21 cellular contexts compared by ENCODE assay signal in genomic region chr9:20394928-20395327, GRCh38.
A peak's percentile ranks its signal among the peaks of the same experiment; 100 is the strongest.
DNase-seq lines count a peak whose midpoint lies in the region; ATAC-seq and TF ChIP-seq lines count a peak whose summit lies in the region.
"Had no signal": no experiment of that assay in that cellular context is flagged by ENCODE, and none has a peak within 500 bp of the region (broad histone marks: within the 10 kb centered on the region; RNA-seq: fewer than 3 reads in every experiment).

No MANE protein-coding gene starts in this region.

- dilution Hi-C loops in IMR-90 (cut with HindIII; ENCODE audit: low sequenced_read_pairs, unreplicated experiment), result no loop called here

- no CpG with 5 or more reads among the region's 6 CpGs for WGBS in IMR-90 (ENCODE audit: extremely low coverage in 2 of 2, insufficient read length in 1 of 2), 2 experiments
- no CpG with 5 or more reads among the region's 6 CpGs for WGBS in mesendoderm (ENCODE audit: extremely low coverage, insufficient coverage, low lambda C conversion rate)
- WGBS in mesenchymal stem cell, result 92% methylated on average over 6 of the region's 6 CpGs

- H3K9me3 ChIP-seq in IMR-90 (ENCODE audit: control insufficient read depth, insufficient read depth, low read length) (no peaks in the 10 kb centered on the region), SK-N-MC (ENCODE audit: low read depth, low read length) (no peaks in the 10 kb centered on the region), mesenchymal stem cell (ENCODE audit: control insufficient read depth, low read length) (no peaks in the 10 kb centered on the region), tibial artery (no peaks in the 10 kb centered on the region)
- H3K9me3 ChIP-seq: body of pancreas, SJSA1 had no signal

- POLR2A ChIA-PET in IMR-90 (lab: Charles Lee; ENCODE audit: unreplicated experiment), result no interaction called here

- intact Hi-C loops in IMR-90 (cut with micrococcal nuclease) (no loop called here), tibial artery (cut with DNase I; ENCODE audit: low total_unique reads) (no loop called here)

- in situ Hi-C loops in IMR-90 (cut with MboI; ENCODE audit: low sequenced_read_pairs), result no loop called here

- no TSS peak for BruUV-seq in IMR-90 (replicated peaks; lab: Mats Ljungman, UMichigan)

- peak; percentile 86 for DNase-seq in DMS 273 treated with DMSO at 0.1 percent for 48 hours (lab: John Stamatoyannopoulos, UW)
- DNase-seq in IMR-90, result no peak
- no peak for DNase-seq in SK-N-MC (ENCODE audit: low read depth, low spot score)
- peak; percentile 27 for DNase-seq in mesendoderm
- no peak for DNase-seq in kidney tubule cell (ENCODE audit: low spot score)
- no peak for DNase-seq in mesenchymal stem cell
- no peak for DNase-seq in tibial artery
- DNase-seq: activated CD8-positive, alpha-beta memory T cell treated with anti-CD3 and anti-CD28 coated beads, Interleukin-2, amount 50 U/mL, for 4 hours; body of pancreas; effector CD8-positive, alpha-beta T cell; EL; GOT3; hypothalamus; kidney; nucleus accumbens had no signal

- ATAC-seq in IMR-90 (ENCODE audit: low read depth), result no peak
- ATAC-seq: activated T-helper 17 cell treated with anti-CD3 and anti-CD28 coated beads, Interleukin-2, amount 50 U/mL, for 72 hours; body of pancreas; K562; stimulated activated memory B cell treated with anti-CD40 and anti-IgM and Interleukin-4, amounts not matched to agents 10 μg/mL and 1 μg/mL and 100 μg/mL, for 72 hours had no signal

- H4K5ac ChIP-seq in IMR-90 (ENCODE audit: low read depth, low read length) (no peak overlapping the region), mesendoderm (ENCODE audit: low read length) (no peak overlapping the region)

- H3K9me1 ChIP-seq in IMR-90 (ENCODE audit: insufficient read depth, low read length), result no peaks in the 10 kb centered on the region

- H3K4me3 ChIP-seq in IMR-90 (ENCODE audit: insufficient read depth, low read depth, low read length) (no peak overlapping the region), SK-N-MC (no peak overlapping the region), mesendoderm (ENCODE audit: low read length) (no peak overlapping the region), mesenchymal stem cell (ENCODE audit: insufficient read depth in 1 of 2, low read depth in 1 of 2, low read length in 2 of 2) (no peak overlapping the region), tibial artery (no peak overlapping the region)
- H3K4me3 ChIP-seq: body of pancreas, K562, lung, SJSA1, smooth muscle cell had no signal

- H2AFZ ChIP-seq in IMR-90 (replicated peaks; ENCODE audit: low read length, poor library complexity) (no peak overlapping the region), mesenchymal stem cell (ENCODE audit: low read depth, low read length) (no peak overlapping the region)

- no peak overlapping the region for H3K9ac ChIP-seq in IMR-90 (ENCODE audit: low read depth, low read length)
- H3K9ac ChIP-seq in SK-N-MC (ENCODE audit: insufficient read length), result no peak overlapping the region
- H3K9ac ChIP-seq in mesendoderm (ENCODE audit: low read length), result no peak overlapping the region
- H3K9ac ChIP-seq in mesenchymal stem cell (ENCODE audit: low read length), result no peak overlapping the region

- TF ChIP-seq CTCF in IMR-90 (conservative IDR thresholded peaks at IDR 0.05; ENCODE audit: low read depth, low read length) (no peak), tibial artery (IDR thresholded peaks at IDR 0.05) (no peak)

- no peak overlapping the region for H2AK5ac ChIP-seq in IMR-90 (ENCODE audit: low read depth, low read length)
- no peak overlapping the region for H2AK5ac ChIP-seq in mesendoderm (ENCODE audit: low read length)
- no peak overlapping the region for H2AK5ac ChIP-seq in mesenchymal stem cell (ENCODE audit: low read length, severe bottlenecking)

- no peaks in the 10 kb centered on the region; the same call in 1 of the 2 replicates for H4K20me1 ChIP-seq in IMR-90 (ENCODE audit: insufficient read depth, low read length)

- TF ChIP-seq POLR2A in IMR-90 (IDR thresholded peaks at IDR 0.05; ENCODE audit: low read depth, low read length), result no peak

- CTCF ChIA-PET in IMR-90 (lab: Yijun Ruan, JAX), result no interaction called here

- H4K91ac ChIP-seq in IMR-90 (ENCODE audit: insufficient read depth, low read depth, low read length) (no peak overlapping the region), mesenchymal stem cell (ENCODE audit: low read length) (no peak overlapping the region)

- H3K79me2 ChIP-seq in mesendoderm (ENCODE audit: control insufficient read depth, insufficient read depth, low read length), result no peaks in the 10 kb centered on the region

- H2BK120ac ChIP-seq in IMR-90 (ENCODE audit: low read depth, low read length) (no peak overlapping the region), mesendoderm (ENCODE audit: low read depth, low read length) (no peak overlapping the region), mesenchymal stem cell (ENCODE audit: low read depth, low read length) (no peak overlapping the region)

- no peak for TF ChIP-seq RAD21 in IMR-90 (IDR thresholded peaks at IDR 0.05; ENCODE audit: low read length)

- no peak overlapping the region for H4K8ac ChIP-seq in IMR-90 (ENCODE audit: low read depth in 2 of 2, low read length in 2 of 2)
- H4K8ac ChIP-seq in mesendoderm (ENCODE audit: low read depth, low read length), result no peak overlapping the region
- H4K8ac ChIP-seq in mesenchymal stem cell (ENCODE audit: low read length), result no peak overlapping the region

- H3K4me1 ChIP-seq in IMR-90 (ENCODE audit: control insufficient read depth, insufficient read depth, low read length) (no peaks in the 10 kb centered on the region), mesendoderm (ENCODE audit: control insufficient read depth, low read depth, low read length) (no peaks in the 10 kb centered on the region), mesenchymal stem cell (ENCODE audit: control insufficient read depth, insufficient read depth, low read depth, low read length) (no peaks in the 10 kb centered on the region), tibial artery (peaks cover 0 to 7% (median 0%) of the 10 kb centered on the region in 4 donors)
- H3K4me1 ChIP-seq: SJSA1 had no signal

- no peak overlapping the region for H2BK20ac ChIP-seq in IMR-90 (ENCODE audit: low read depth, low read length)

- H3K27ac ChIP-seq in IMR-90 (ENCODE audit: insufficient read depth, low read length) (no peak overlapping the region), SK-N-MC (peak overlapping the region; percentile 7; the same call in 1 of the 2 replicates), mesendoderm (ENCODE audit: low read depth, low read length) (no peak overlapping the region), mesenchymal stem cell (ENCODE audit: low read length, poor library complexity, severe bottlenecking) (no peak overlapping the region), tibial artery (no peak overlapping the region)
- H3K27ac ChIP-seq: body of pancreas, SJSA1 had no signal

- H3K14ac ChIP-seq in IMR-90 (replicated peaks; ENCODE audit: low read depth, low read length) (no peak overlapping the region), mesenchymal stem cell (ENCODE audit: low read length in 2 of 2) (no peak overlapping the region)

- H3K79me1 ChIP-seq in IMR-90 (ENCODE audit: low read depth in 1 of 2, low read length in 2 of 2), result no peaks in the 10 kb centered on the region
- H3K79me1 ChIP-seq in mesendoderm (ENCODE audit: low read length), result no peaks in the 10 kb centered on the region
- peaks cover 14% of the 10 kb centered on the region for H3K79me1 ChIP-seq in mesenchymal stem cell (replicated peaks; ENCODE audit: low read length, poor library complexity, severe bottlenecking)

- H3K4ac ChIP-seq in IMR-90 (ENCODE audit: low read depth, low read length) (no peak overlapping the region), mesendoderm (ENCODE audit: low read depth, low read length) (no peak overlapping the region), mesenchymal stem cell (ENCODE audit: low read depth in 1 of 2, low read length in 2 of 2) (no peak overlapping the region)

- H2BK5ac ChIP-seq in IMR-90 (ENCODE audit: low read depth, low read length, poor library complexity, severe bottlenecking), result no peak overlapping the region
- H2BK5ac ChIP-seq in mesendoderm (ENCODE audit: low read length), result no peak overlapping the region
- H2BK5ac ChIP-seq in mesenchymal stem cell (ENCODE audit: low read depth, low read length, poor library complexity, severe bottlenecking), result no peak overlapping the region

- H3K27me3 ChIP-seq in IMR-90 (ENCODE audit: control insufficient read depth, insufficient read depth, low read length) (no peaks in the 10 kb centered on the region), mesendoderm (ENCODE audit: insufficient read depth, low read length, poor library complexity) (no peaks in the 10 kb centered on the region), mesenchymal stem cell (ENCODE audit: control insufficient read depth in 1 of 2, insufficient read depth in 1 of 2, low read length in 2 of 2) (no peaks in the 10 kb centered on the region), tibial artery (no peaks in the 10 kb centered on the region)
- H3K27me3 ChIP-seq: body of pancreas, SJSA1 had no signal

- no peak overlapping the region for H3K56ac ChIP-seq in IMR-90 (ENCODE audit: extremely low read depth, insufficient read depth, low read length)
- no peak overlapping the region for H3K56ac ChIP-seq in mesendoderm (ENCODE audit: low read length)

- no peaks in the 10 kb centered on the region for H3K36me3 ChIP-seq in IMR-90 (ENCODE audit: control insufficient read depth, insufficient read depth, low read length)
- H3K36me3 ChIP-seq in SK-N-MC (ENCODE audit: insufficient read depth, low read length), result no peaks in the 10 kb centered on the region
- H3K36me3 ChIP-seq in mesendoderm (ENCODE audit: control insufficient read depth, insufficient read depth, low read length), result no peaks in the 10 kb centered on the region
- no peaks in the 10 kb centered on the region for H3K36me3 ChIP-seq in mesenchymal stem cell (ENCODE audit: control insufficient read depth in 1 of 2, insufficient read depth in 2 of 2, low read depth in 1 of 2, low read length in 2 of 2)
- H3K36me3 ChIP-seq in tibial artery, result no peaks in the 10 kb centered on the region
- H3K36me3 ChIP-seq: SJSA1 had no signal

- no peak overlapping the region for H2BK15ac ChIP-seq in IMR-90 (ENCODE audit: low read depth, low read length)
- no peak overlapping the region for H2BK15ac ChIP-seq in mesendoderm (replicated peaks; ENCODE audit: low read depth)
- no peak overlapping the region for H2BK15ac ChIP-seq in mesenchymal stem cell (ENCODE audit: low read depth, poor library complexity, severe bottlenecking)

- H2AK9ac ChIP-seq in IMR-90 (replicated peaks; ENCODE audit: low read depth, low read length, poor library complexity), result no peak overlapping the region

- H3K23ac ChIP-seq in IMR-90 (ENCODE audit: low read depth, low read length) (peak overlapping the region; percentile 53; the same call in 1 of the 2 replicates), mesendoderm (ENCODE audit: low read length) (no peak overlapping the region), mesenchymal stem cell (ENCODE audit: low read length in 2 of 2) (no peak overlapping the region)

- H3K18ac ChIP-seq in IMR-90 (ENCODE audit: low read depth, low read length) (no peak overlapping the region), mesendoderm (ENCODE audit: low read length) (no peak overlapping the region), mesenchymal stem cell (ENCODE audit: low read depth in 1 of 2, low read length in 2 of 2) (no peak overlapping the region)

- H2BK12ac ChIP-seq in mesenchymal stem cell (ENCODE audit: low read length in 2 of 2), result no peak overlapping the region

- H3K4me2 ChIP-seq in IMR-90 (ENCODE audit: low read depth, low read length), result no peak overlapping the region
- H3K4me2 ChIP-seq in mesendoderm (ENCODE audit: low read length), result no peak overlapping the region
- H3K4me2 ChIP-seq in mesenchymal stem cell (ENCODE audit: low read length, poor library complexity, severe bottlenecking), result no peak overlapping the region
- H3K4me2 ChIP-seq: smooth muscle cell had no signal

Comparison
In these comparisons a context has a peak if more than half of its experiments do, and no peak if none do; other contexts are left out.
1. DNase-seq: peak in DMS 273 treated with DMSO at 0.1 percent for 48 hours (single experiment) and mesendoderm (single experiment); none in IMR-90 (single experiment), SK-N-MC (single experiment), kidney tubule cell (single experiment), mesenchymal stem cell (single experiment) and tibial artery (0 of 2).